Comparison of ENCODE assay signal across 8 cellular contexts in the genomic region with DNA sequence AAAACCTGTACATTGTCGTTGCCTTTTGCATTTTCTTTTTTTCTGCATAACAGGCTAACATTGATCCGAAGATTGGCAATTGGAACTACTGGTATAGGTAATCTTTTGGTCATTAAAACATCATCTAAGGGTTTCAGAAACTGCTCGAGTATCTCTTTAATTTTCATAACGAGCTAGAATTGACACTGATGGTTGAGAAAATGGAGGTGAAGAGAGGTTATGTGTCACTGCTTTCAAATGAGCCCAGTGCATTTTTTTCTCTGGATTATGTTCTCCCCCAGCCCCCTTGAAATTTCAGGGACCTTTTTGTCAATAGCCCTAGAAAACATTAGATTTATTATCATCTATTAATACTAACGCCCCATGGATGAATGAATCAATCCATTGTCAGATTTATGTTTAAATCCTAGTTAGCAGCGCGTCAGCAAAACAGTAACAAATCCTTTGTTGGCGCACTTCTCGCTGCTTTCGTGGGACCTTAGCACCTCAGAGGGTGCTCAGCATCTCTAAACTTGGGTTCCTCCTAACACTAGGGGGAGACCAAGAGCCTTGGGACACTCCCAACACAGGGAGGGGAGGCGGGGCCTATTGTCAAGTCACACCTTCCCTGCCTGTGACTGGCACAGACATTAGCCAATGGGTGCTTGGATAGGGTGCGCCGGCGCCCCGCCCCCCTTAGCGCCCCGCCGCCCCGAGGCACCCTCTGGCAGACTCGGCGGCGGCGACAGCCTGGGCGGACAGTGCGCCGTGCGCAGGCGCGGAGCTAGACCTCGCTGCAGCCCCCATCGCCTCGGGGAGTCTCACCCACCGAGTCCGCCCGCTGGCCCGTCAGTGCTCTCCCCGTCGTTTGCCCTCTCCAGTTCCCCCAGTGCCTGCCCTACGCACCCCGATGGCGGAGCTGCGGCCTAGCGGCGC. TPM values are rescaled to one million over a fixed set of nuclear protein-coding genes. Genes with fewer than 3 reads are reported as not detected.
DNase-seq lines count a peak whose midpoint lies in the region; ATAC-seq and TF ChIP-seq lines count a peak whose summit lies in the region.

A gene (plus strand): TSS at position 709 of the 915 bp plus-strand sequence. CDS start 181 bp downstream, at position 890.

- peak; percentile 100 for DNase-seq in ELR (ENCODE audit: low read depth)
- DNase-seq in GOT3 (lab: John Stamatoyannopoulos, UW): peak; percentile 91
- DNase-seq in RPMI8226: peak; percentile 97
- DNase-seq in fibroblast of pulmonary artery (ENCODE audit: low read depth): peak; percentile 99
- DNase-seq in natural killer cell treated with Interleukin-12 subunit alpha and Interleukin-12 subunit beta and Interleukin-15 and Interleukin-18, amount 100 ng/mL, for 72 hours (ENCODE audit: low spot score): peak; percentile 98
- DNase-seq in stimulated activated naive CD8-positive, alpha-beta T cell treated with anti-CD3 and anti-CD28 coated beads, Interleukin-15, Interleukin-2, amounts not matched to agents 100 U/mL and 50 U/mL, for 24 hours: peak; percentile 99

- no peak within 1 kb of the TSS for H3K27ac Mint-ChIP-seq in activated T-helper 17 cell treated with anti-CD3 and anti-CD28 coated beads, Interleukin-2, amount 50 U/mL, for 72 hours
- H3K27ac Mint-ChIP-seq in natural killer cell treated with Interleukin-12 subunit alpha and Interleukin-12 subunit beta and Interleukin-15 and Interleukin-18, amount 100 ng/mL, for 72 hours: peak within 1 kb of the TSS in 1 of 2 donors; percentile 80

- TF ChIP-seq CTCF in LNCAP (IDR thresholded peaks at IDR 0.05) (peak; percentile 82), fibroblast of pulmonary artery (IDR thresholded peaks at IDR 0.05; ENCODE audit: low read length, missing control alignments) (peak; percentile 91)

- no peak within 1 kb of the TSS for H3K4me3 Mint-ChIP-seq in activated T-helper 17 cell treated with anti-CD3 and anti-CD28 coated beads, Interleukin-2, amount 50 U/mL, for 72 hours
- no peak within 1 kb of the TSS for H3K4me3 Mint-ChIP-seq in natural killer cell treated with Interleukin-12 subunit alpha and Interleukin-12 subunit beta and Interleukin-15 and Interleukin-18, amount 100 ng/mL, for 72 hours

- H3K4me3 ChIP-seq in fibroblast of pulmonary artery (replicated peaks; ENCODE audit: low read depth, low read length): peak within 1 kb of the TSS; percentile 100

- H3K27me3 Mint-ChIP-seq in activated T-helper 17 cell treated with anti-CD3 and anti-CD28 coated beads, Interleukin-2, amount 50 U/mL, for 72 hours: no peaks in the 10 kb centered on the region
- H3K27me3 Mint-ChIP-seq in natural killer cell treated with Interleukin-12 subunit alpha and Interleukin-12 subunit beta and Interleukin-15 and Interleukin-18, amount 100 ng/mL, for 72 hours: no peaks in the 10 kb centered on the region

- peaks cover 7% of the 10 kb centered on the region for H3K4me1 Mint-ChIP-seq in activated T-helper 17 cell treated with anti-CD3 and anti-CD28 coated beads, Interleukin-2, amount 50 U/mL, for 72 hours
- peaks cover 17 to 29% of the 10 kb centered on the region in 2 donors for H3K4me1 Mint-ChIP-seq in natural killer cell treated with Interleukin-12 subunit alpha and Interleukin-12 subunit beta and Interleukin-15 and Interleukin-18, amount 100 ng/mL, for 72 hours (ENCODE audit: low read depth in 2 of 2)

- H3K9me3 Mint-ChIP-seq in activated T-helper 17 cell treated with anti-CD3 and anti-CD28 coated beads, Interleukin-2, amount 50 U/mL, for 72 hours: no peaks in the 10 kb centered on the region
- H3K9me3 Mint-ChIP-seq in natural killer cell treated with Interleukin-12 subunit alpha and Interleukin-12 subunit beta and Interleukin-15 and Interleukin-18, amount 100 ng/mL, for 72 hours: no peaks in the 10 kb centered on the region

- peak; percentile 80 for ATAC-seq in activated T-helper 17 cell treated with anti-CD3 and anti-CD28 coated beads, Interleukin-2, amount 50 U/mL, for 72 hours (replicated peaks)
- peak; percentile 89 to 91 for ATAC-seq in natural killer cell treated with Interleukin-12 subunit alpha and Interleukin-12 subunit beta and Interleukin-15 and Interleukin-18, amount 100 ng/mL, for 72 hours
- peak; percentile 88 for ATAC-seq in stimulated activated naive CD8-positive, alpha-beta T cell treated with anti-CD3 and anti-CD28 coated beads, Interleukin-15, Interleukin-2, amounts not matched to agents 100 U/mL and 50 U/mL, for 24 hours

- H3K36me3 Mint-ChIP-seq in activated T-helper 17 cell treated with anti-CD3 and anti-CD28 coated beads, Interleukin-2, amount 50 U/mL, for 72 hours (ENCODE audit: low read depth): peaks cover 25% of the 10 kb centered on the region
- H3K36me3 Mint-ChIP-seq in natural killer cell treated with Interleukin-12 subunit alpha and Interleukin-12 subunit beta and Interleukin-15 and Interleukin-18, amount 100 ng/mL, for 72 hours: no peaks in the 10 kb centered on the region

RNA-seq across cellular contexts. Expression of the gene that starts here (rescaled TPM):
- 10 to 100 TPM; 11.1 to 16.2 TPM for total RNA-seq in activated T-helper 17 cell treated with anti-CD3 and anti-CD28 coated beads, Interleukin-2, amount 50 U/mL, for 72 hours
- 10 to 100 TPM in 1 of 2 donors, 1 to 10 TPM in 1; 6.8 to 10.9 TPM for total RNA-seq in natural killer cell treated with Interleukin-12 subunit alpha and Interleukin-12 subunit beta and Interleukin-15 and Interleukin-18, amount 100 ng/mL, for 72 hours

Comparison
In these comparisons a context has a peak if more than half of its experiments do, and no peak if none do; other contexts are left out.
1. Peak in every context shown above with its lines: DNase-seq, ATAC-seq and H3K4me3 ChIP-seq.